11 cellular contexts compared by ENCODE assay signal in genomic region chr6:30037182-30037788, GRCh38. TPM values are rescaled to one million over a fixed set of nuclear protein-coding genes. Genes with fewer than 3 reads are reported as not detected.
A peak's percentile ranks its signal among the peaks of the same experiment; 100 is the strongest.
DNase-seq lines count a peak whose midpoint lies in the region; ATAC-seq and TF ChIP-seq lines count a peak whose summit lies in the region.
"Had no signal": no experiment of that assay in that cellular context is flagged by ENCODE, and none has a peak within 500 bp of the region (broad histone marks: within the 10 kb centered on the region; RNA-seq: fewer than 3 reads in every experiment).

No MANE protein-coding gene starts in this region.

- 47% methylated on average over 4 of the region's 4 CpGs for WGBS in esophagus muscularis mucosa

- CTCF ChIA-PET in PC-9 (lab: Charles Lee): no interaction called here

- H3F3A ChIP-seq in PC-9 (ENCODE audit: insufficient read depth, low read depth): no peaks in the 10 kb centered on the region

- no peak overlapping the region for H3K27ac Mint-ChIP-seq in stimulated activated naive B cell treated with anti-CD40 and anti-IgM and Interleukin-4, amounts not matched to agents 10 μg/mL and 1 μg/mL and 100 μg/mL, for 72 hours

- intact Hi-C loops in PC-9 (cut with micrococcal nuclease; ENCODE audit: unreplicated experiment) (no loop called here), esophagus muscularis mucosa (cut with DNase I) (no loop called here)

- no peak for TF ChIP-seq POLR2A in esophagus muscularis mucosa (IDR thresholded peaks at IDR 0.05; ENCODE audit: low read depth)

- no peak overlapping the region for H3K27ac ChIP-seq in PC-9
- H3K27ac ChIP-seq in esophagus muscularis mucosa (replicated peaks in 1 of 4): no peak overlapping the region
- H3K27ac ChIP-seq: SK-N-MC had no signal

- H3K27me3 ChIP-seq in PC-9 (ENCODE audit: insufficient read depth, low read depth) (no peaks in the 10 kb centered on the region), esophagus muscularis mucosa (no peaks in the 10 kb centered on the region)

- BruUV-seq in PC-9 (replicated peaks; lab: Mats Ljungman, UMichigan): no TSS peak

- no peak overlapping the region for H3K4me3 Mint-ChIP-seq in stimulated activated naive B cell treated with anti-CD40 and anti-IgM and Interleukin-4, amounts not matched to agents 10 μg/mL and 1 μg/mL and 100 μg/mL, for 72 hours

- H3K4me2 ChIP-seq in PC-9: no peak overlapping the region

- H3K9me3 ChIP-seq in PC-9 (ENCODE audit: insufficient read depth, low read depth): no peaks in the 10 kb centered on the region
- no peaks in the 10 kb centered on the region for H3K9me3 ChIP-seq in esophagus muscularis mucosa

- H3K36me3 ChIP-seq in PC-9 (ENCODE audit: low read depth): 0 out of 2 replicates have a peak, but pooled peaks cover 5% of the 10 kb centered on the region
- peaks cover 0 to 13% (median 0%) of the 10 kb centered on the region in 4 donors for H3K36me3 ChIP-seq in esophagus muscularis mucosa

- H3K27me3 Mint-ChIP-seq in stimulated activated naive B cell treated with anti-CD40 and anti-IgM and Interleukin-4, amounts not matched to agents 10 μg/mL and 1 μg/mL and 100 μg/mL, for 72 hours: no peaks in the 10 kb centered on the region

- peak; percentile 42 for DNase-seq in NOMO-1 treated with DMSO at 0.1 percent for 48 hours (lab: John Stamatoyannopoulos, UW; ENCODE audit: unreplicated experiment)
- DNase-seq in NOMO-1 treated with dmso at 0.1 percent for 144 hours (lab: John Stamatoyannopoulos, UW; ENCODE audit: unreplicated experiment): no peak
- no peak for DNase-seq in PC-9
- DNase-seq in esophagus muscularis mucosa (ENCODE audit: extremely low spot score): no peak
- no peak for DNase-seq in stimulated activated naive B cell treated with anti-CD40 and anti-IgM and Interleukin-4, amounts not matched to agents 10 μg/mL and 1 μg/mL and 100 μg/mL, for 72 hours
- DNase-seq in GF-D8 (lab: John Stamatoyannopoulos, UW): no peak
- DNase-seq in amygdala (lab: John Stamatoyannopoulos, UW): no peak
- DNase-seq: DMS79 treated with DMSO at 0.1 percent for 48 hours had no signal

- TF ChIP-seq EP300 in esophagus muscularis mucosa (IDR thresholded peaks at IDR 0.05): no peak

- H3K4me3 ChIP-seq in PC-9 (no peak overlapping the region), esophagus muscularis mucosa (no peak overlapping the region)
- H3K4me3 ChIP-seq: lung, SK-N-MC had no signal

- no peak overlapping the region for H2AFZ ChIP-seq in PC-9

- H3K4me1 Mint-ChIP-seq in stimulated activated naive B cell treated with anti-CD40 and anti-IgM and Interleukin-4, amounts not matched to agents 10 μg/mL and 1 μg/mL and 100 μg/mL, for 72 hours: peaks cover 1 to 3% of the 10 kb centered on the region in 2 donors

- peaks cover 14 to 33% of the 10 kb centered on the region in 2 donors for H3K36me3 Mint-ChIP-seq in stimulated activated naive B cell treated with anti-CD40 and anti-IgM and Interleukin-4, amounts not matched to agents 10 μg/mL and 1 μg/mL and 100 μg/mL, for 72 hours

- POLR2A ChIA-PET in PC-9 (lab: Charles Lee; ENCODE audit: unreplicated experiment): interaction anchor here (0.7 kb wide), 1 partner anchor 117 kb away, joined by 3 read pairs; no protein-coding TSS in a partner anchor

- H3K9me3 Mint-ChIP-seq in stimulated activated naive B cell treated with anti-CD40 and anti-IgM and Interleukin-4, amounts not matched to agents 10 μg/mL and 1 μg/mL and 100 μg/mL, for 72 hours: no peaks in the 10 kb centered on the region

- peak; percentile 49 to 70 for ATAC-seq in stimulated activated naive B cell treated with anti-CD40 and anti-IgM and Interleukin-4, amounts not matched to agents 10 μg/mL and 1 μg/mL and 100 μg/mL, for 72 hours (replicated peaks)
- ATAC-seq in GM21723 (IDR thresholded peaks at IDR 0.05; ENCODE audit: unreplicated experiment): no peak

- no peaks in the 10 kb centered on the region for H3K9me2 ChIP-seq in PC-9 (ENCODE audit: insufficient read depth)

- H3K79me2 ChIP-seq in PC-9 (ENCODE audit: low read depth): no peaks in the 10 kb centered on the region

- H3K4me1 ChIP-seq in PC-9 (replicated peaks; ENCODE audit: insufficient read depth) (no peaks in the 10 kb centered on the region), esophagus muscularis mucosa (peaks cover 0 to 2% (median 0%) of the 10 kb centered on the region in 4 donors)

- peak; percentile 67 for TF ChIP-seq CTCF in PC-9 (conservative IDR thresholded peaks at IDR 0.05)
- peak in 2 of 3 experiments; percentile 11 to 30 for TF ChIP-seq CTCF in esophagus muscularis mucosa (IDR thresholded peaks at IDR 0.05)

- peaks cover 4% of the 10 kb centered on the region; the same call in 1 of the 2 replicates for H4K20me1 ChIP-seq in PC-9 (ENCODE audit: insufficient read depth)

RNA-seq across cellular contexts. Expression of gene POLR1H, which starts 23.8 kb away (rescaled TPM):
- total RNA-seq in PC-9 (2021) (33.3 and 37.6 TPM in 2 replicates), esophagus muscularis mucosa (10 to 100 TPM; 12.9 to 21.0 (median 17.4) TPM)

RNA-seq across cellular contexts. Expression of gene PPP1R11, which starts 29.7 kb away (rescaled TPM):
- total RNA-seq in PC-9 (2021) (48.3 and 49.3 TPM in 2 replicates), esophagus muscularis mucosa (10 to 100 TPM; 50.7 to 64.7 (median 60.2) TPM)

RNA-seq across cellular contexts. Expression of gene RNF39, which starts 38.3 kb away (rescaled TPM):
- total RNA-seq in PC-9 (2021) (7.3 and 7.5 TPM in 2 replicates), esophagus muscularis mucosa (under 1 TPM in 1 of 4 donors, not detected in 3; 0.11 TPM)
